9 cellular contexts compared by ENCODE assay signal in the genomic region with DNA sequence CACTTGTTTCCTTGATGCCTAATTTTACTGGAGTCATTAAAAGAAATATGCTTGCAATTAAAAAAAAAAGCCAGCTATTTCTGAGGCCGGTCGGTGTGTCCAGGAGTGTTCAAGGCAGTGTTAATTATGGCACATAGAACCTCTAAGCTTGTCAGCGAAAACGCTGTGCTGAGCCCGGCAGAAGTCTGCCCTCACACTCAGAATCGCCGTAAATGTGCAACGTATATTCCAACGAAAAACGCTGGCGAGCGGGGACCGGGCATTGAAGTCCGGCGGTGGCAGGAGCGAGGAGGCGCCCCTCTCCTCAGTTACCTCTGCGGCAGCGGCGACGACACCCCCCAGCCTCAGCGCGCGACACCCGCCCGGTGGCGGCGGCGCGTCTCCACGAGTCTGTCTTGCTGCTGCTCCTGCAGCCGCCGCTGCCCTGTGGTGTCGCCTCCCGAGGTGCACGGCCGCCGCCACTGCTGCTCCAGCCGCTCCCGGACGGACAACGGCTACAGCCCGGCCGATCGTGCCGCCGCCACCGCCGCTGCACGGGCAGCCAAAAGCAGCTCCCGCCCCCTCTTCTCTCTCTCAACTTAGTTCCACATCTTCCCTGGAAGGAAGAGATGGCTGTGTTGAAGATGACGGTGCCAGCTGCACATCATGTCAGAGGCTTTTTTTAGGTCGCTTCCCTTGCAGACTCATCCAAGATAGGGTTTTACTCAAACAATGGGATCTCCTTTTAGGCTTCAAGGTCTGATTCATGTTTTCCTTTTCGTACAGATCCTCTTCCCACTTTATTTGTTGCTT. TPM values are rescaled to one million over a fixed set of nuclear protein-coding genes. Genes with fewer than 3 reads are reported as not detected.
A peak's percentile ranks its signal among the peaks of the same experiment; 100 is the strongest.
DNase-seq lines count a peak whose midpoint lies in the region; ATAC-seq and TF ChIP-seq lines count a peak whose summit lies in the region.
"Had no signal": no experiment of that assay in that cellular context is flagged by ENCODE, and none has a peak within 500 bp of the region (broad histone marks: within the 10 kb centered on the region; RNA-seq: fewer than 3 reads in every experiment).

No MANE protein-coding gene starts in this region.

- H3K27ac Mint-ChIP-seq in activated CD8-positive, alpha-beta memory T cell treated with anti-CD3 and anti-CD28 coated beads, Interleukin-2, amount 10 ng/mL, durations not matched to agents 7 days and 5 days = no peak overlapping the region
- H3K27ac Mint-ChIP-seq: IgD-negative memory B cell had no signal

- H3K27ac ChIP-seq in lower lobe of right lung (peak overlapping the region; percentile 61), substantia nigra (ENCODE audit: low read depth, low read length, poor library complexity, severe bottlenecking) (peak overlapping the region; percentile 94)

- peaks cover 11% of the 10 kb centered on the region for H3K27me3 ChIP-seq in lower lobe of right lung (ENCODE audit: low read depth)

- ATAC-seq in lower lobe of right lung = peak; percentile 60 to 63
- ATAC-seq in GM21619 (IDR thresholded peaks at IDR 0.05; ENCODE audit: unreplicated experiment) = no peak
- ATAC-seq in activated CD8-positive, alpha-beta memory T cell treated with anti-CD3 and anti-CD28 coated beads, Interleukin-2, amount 10 ng/mL, durations not matched to agents 7 days and 5 days = no peak
- ATAC-seq in HG02973 (IDR thresholded peaks at IDR 0.05; ENCODE audit: unreplicated experiment) = no peak

- CTCF ChIA-PET in activated CD8-positive, alpha-beta memory T cell treated with anti-CD3 and anti-CD28 coated beads, Interleukin-2, amount 10 ng/mL, durations not matched to agents 7 days and 5 days (lab: Charles Lee) = interaction anchor here (0.8 to 1.3 kb wide), 5 partner anchors 14 to 74 kb away, joined by 3 to 4 read pairs (median 3); a partner anchor contains a TSS

- DNase-seq in NCI-H510A (lab: John Stamatoyannopoulos, UW) (peak; percentile 15), dedifferentiated amniotic fluid mesenchymal stem cell (ENCODE audit: extremely low spot score) (peak; percentile 35), lower lobe of right lung (peak; percentile 46), substantia nigra (lab: John Stamatoyannopoulos, UW) (peak in 44 of 49 donors; percentile 22 to 77 (median 53)), NCI-H1417 treated with DMSO at 0.1 percent for 48 hours (lab: John Stamatoyannopoulos, UW) (no peak)
- DNase-seq in activated CD8-positive, alpha-beta memory T cell treated with anti-CD3 and anti-CD28 coated beads, Interleukin-2, amount 10 ng/mL, durations not matched to agents 7 days and 5 days = no peak

- peak overlapping the region; percentile 41 for H3K4me3 ChIP-seq in lower lobe of right lung

- peaks cover 37% of the 10 kb centered on the region for H3K27me3 Mint-ChIP-seq in activated CD8-positive, alpha-beta memory T cell treated with anti-CD3 and anti-CD28 coated beads, Interleukin-2, amount 10 ng/mL, durations not matched to agents 7 days and 5 days

- TF ChIP-seq CTCF in lower lobe of right lung (IDR thresholded peaks at IDR 0.05) = no peak

- no peak overlapping the region for H3K4me3 Mint-ChIP-seq in activated CD8-positive, alpha-beta memory T cell treated with anti-CD3 and anti-CD28 coated beads, Interleukin-2, amount 10 ng/mL, durations not matched to agents 7 days and 5 days

- peaks cover 20% of the 10 kb centered on the region for H3K4me1 Mint-ChIP-seq in activated CD8-positive, alpha-beta memory T cell treated with anti-CD3 and anti-CD28 coated beads, Interleukin-2, amount 10 ng/mL, durations not matched to agents 7 days and 5 days

- no peaks in the 10 kb centered on the region for H3K36me3 ChIP-seq in lower lobe of right lung

- no peaks in the 10 kb centered on the region for H3K9me3 ChIP-seq in lower lobe of right lung

- H3K9me3 Mint-ChIP-seq in activated CD8-positive, alpha-beta memory T cell treated with anti-CD3 and anti-CD28 coated beads, Interleukin-2, amount 10 ng/mL, durations not matched to agents 7 days and 5 days (ENCODE audit: low read depth) = no peaks in the 10 kb centered on the region

- peaks cover 24% of the 10 kb centered on the region for H3K4me1 ChIP-seq in lower lobe of right lung

- intact Hi-C loops in lower lobe of right lung (cut with DNase I) = no loop called here

- H3K36me3 Mint-ChIP-seq in activated CD8-positive, alpha-beta memory T cell treated with anti-CD3 and anti-CD28 coated beads, Interleukin-2, amount 10 ng/mL, durations not matched to agents 7 days and 5 days = no peaks in the 10 kb centered on the region

RNA-seq across cellular contexts. Expression of a gene that starts 56.0 kb away (rescaled TPM):
- 32.1 TPM for total RNA-seq in lower lobe of right lung
- 1 to 10 TPM; 3.2 to 4.4 TPM for total RNA-seq in activated CD8-positive, alpha-beta memory T cell treated with anti-CD3 and anti-CD28 coated beads, Interleukin-2, amount 10 ng/mL, durations not matched to agents 7 days and 5 days

Comparison
In these comparisons a context has a peak if more than half of its experiments do, and no peak if none do; other contexts are left out.
1. DNase-seq: peak in NCI-H510A (single experiment), dedifferentiated amniotic fluid mesenchymal stem cell (single experiment), lower lobe of right lung (single experiment) and substantia nigra (44 of 49); none in activated CD8-positive, alpha-beta memory T cell treated with anti-CD3 and anti-CD28 coated beads, Interleukin-2, amount 10 ng/mL, durations not matched to agents 7 days and 5 days (single experiment) and NCI-H1417 treated with DMSO at 0.1 percent for 48 hours (single experiment).
2. ATAC-seq: peak in lower lobe of right lung (2 of 2); none in GM21619 (single experiment), activated CD8-positive, alpha-beta memory T cell treated with anti-CD3 and anti-CD28 coated beads, Interleukin-2, amount 10 ng/mL, durations not matched to agents 7 days and 5 days (single experiment) and HG02973 (single experiment).